29 cellular contexts compared by ENCODE assay signal in genomic region chr4:56791316-56791715, GRCh38. TPM values are rescaled to one million over a fixed set of nuclear protein-coding genes. Genes with fewer than 3 reads are reported as not detected.
A peak's percentile ranks its signal among the peaks of the same experiment; 100 is the strongest.
DNase-seq lines count a peak whose midpoint lies in the region; ATAC-seq and TF ChIP-seq lines count a peak whose summit lies in the region.
"Had no signal": no experiment of that assay in that cellular context is flagged by ENCODE, and none has a peak within 500 bp of the region (broad histone marks: within the 10 kb centered on the region; RNA-seq: fewer than 3 reads in every experiment).

No MANE protein-coding gene starts in this region.

- H3K9me3 ChIP-seq in thyroid gland (no peaks in the 10 kb centered on the region), uterus (no peaks in the 10 kb centered on the region)
- H3K9me3 ChIP-seq: left lung, SK-N-SH, thoracic aorta had no signal

- no peaks in the 10 kb centered on the region for H3K36me3 ChIP-seq in thyroid gland
- no peaks in the 10 kb centered on the region for H3K36me3 ChIP-seq in uterus
- H3K36me3 ChIP-seq: BLaER1 treated with 17β-estradiol and CSF1 and Interleukin-3, amounts not matched to agents 10 nM and 100 nM; heart left ventricle; left lung; thoracic aorta had no signal

- H3K4me3 ChIP-seq in thyroid gland (replicated peaks in 1 of 3) = no peak overlapping the region
- H3K4me3 ChIP-seq in lower leg skin (ENCODE audit: low read depth, poor library complexity, severe bottlenecking) = no peak overlapping the region
- H3K4me3 ChIP-seq in uterus = no peak overlapping the region
- H3K4me3 ChIP-seq: BLaER1 treated with 17β-estradiol and CSF1 and Interleukin-3, amounts not matched to agents 10 nM and 100 nM; heart left ventricle; left lung; thoracic aorta had no signal

- intact Hi-C loops in thyroid gland (cut with DNase I) = no loop called here
- intact Hi-C loops in lower leg skin (cut with DNase I; ENCODE audit: low total_unique reads) = no loop called here
- intact Hi-C loops in uterus (cut with DNase I; ENCODE audit: low total_unique reads) = no loop called here

- H3K27ac ChIP-seq in thyroid gland (no peak overlapping the region), uterus (no peak overlapping the region)
- H3K27ac ChIP-seq: BLaER1 treated with 17β-estradiol and CSF1 and Interleukin-3, amounts not matched to agents 10 nM and 100 nM; heart left ventricle; left lung; thoracic aorta had no signal

- 93 to 97% methylated on average over 4 of the region's 4 CpGs for WGBS in thyroid gland, 2 donors
- WGBS in lower leg skin, 2 donors = 82 to 91% methylated on average over 4 of the region's 4 CpGs

- H3K4me1 ChIP-seq in thyroid gland = no peaks in the 10 kb centered on the region
- H3K4me1 ChIP-seq in uterus = no peaks in the 10 kb centered on the region
- H3K4me1 ChIP-seq: left lung had no signal

- H3K27me3 ChIP-seq in thyroid gland (no peaks in the 10 kb centered on the region), uterus (no peaks in the 10 kb centered on the region)
- H3K27me3 ChIP-seq: BLaER1 treated with 17β-estradiol and CSF1 and Interleukin-3, amounts not matched to agents 10 nM and 100 nM; heart left ventricle; left lung had no signal

- DNase-seq in NCI-H1436 treated with DMSO at 0.1 percent for 48 hours (lab: John Stamatoyannopoulos, UW) (no peak), thyroid gland (no peak), lower leg skin (ENCODE audit: low spot score in 2 of 2) (no peak), uterus (no peak)
- DNase-seq: activated CD8-positive, alpha-beta T cell treated with anti-CD3 and anti-CD28 coated beads, Interleukin-2, amount 10 ng/mL, durations not matched to agents 7 days and 5 days; activated naive CD4-positive, alpha-beta T cell treated with anti-CD3 and anti-CD28 coated beads, Interleukin-2, amount 50 U/mL, for 16 hours; activated T-cell treated with anti-CD3 and anti-CD28 coated beads, Interleukin-2, amount 50 U/mL, for 48 hours; aorta; central memory CD4-positive, alpha-beta T cell; heart left ventricle; immature natural killer cell; left lung; midbrain; NCI-H1417 treated with DMSO at 0.1 percent for 48 hours; NCI-H2171; NCI-H524 treated with DMSO at 0.1 percent for 48 hours; RPMI8226; SK-N-SH had no signal

- no peak for TF ChIP-seq CTCF in thyroid gland (IDR thresholded peaks at IDR 0.05)
- no peak for TF ChIP-seq CTCF in lower leg skin (IDR thresholded peaks at IDR 0.05)
- TF ChIP-seq CTCF in uterus (IDR thresholded peaks at IDR 0.05) = no peak

- ATAC-seq in GM18499 (IDR thresholded peaks at IDR 0.05; ENCODE audit: insufficient read depth, unreplicated experiment) (peak; percentile 88), GM19351 (IDR thresholded peaks at IDR 0.05; ENCODE audit: unreplicated experiment) (peak; percentile 81), HG02852 (IDR thresholded peaks at IDR 0.05; ENCODE audit: unreplicated experiment) (peak; percentile 73), HG03521 (IDR thresholded peaks at IDR 0.05; ENCODE audit: unreplicated experiment) (peak; percentile 65)
- ATAC-seq: activated CD8-positive, alpha-beta T cell treated with anti-CD3 and anti-CD28 coated beads, Interleukin-2, amount 10 ng/mL, durations not matched to agents 7 days and 5 days; heart left ventricle; HepG2; left lung; natural killer cell treated with Interleukin-12 subunit alpha and Interleukin-12 subunit beta and Interleukin-15 and Interleukin-18, amount 100 ng/mL, for 72 hours had no signal

- no peak for TF ChIP-seq POLR2A in thyroid gland (IDR thresholded peaks at IDR 0.05)
- no peak for TF ChIP-seq POLR2A in lower leg skin (IDR thresholded peaks at IDR 0.05)
- TF ChIP-seq POLR2A in uterus (IDR thresholded peaks at IDR 0.05) = no peak

RNA-seq across cellular contexts. Expression of gene SPINK2, which starts 30.2 kb away (rescaled TPM):
- 1 to 10 TPM in 1 of 4 donors, not detected in 3; 2.1 TPM for total RNA-seq in thyroid gland
- not detected for total RNA-seq in lower leg skin
- not detected for total RNA-seq in uterus
- total RNA-seq: A673; aorta; dermis microvascular lymphatic vessel endothelial cell; heart left ventricle; HepG2; MCF 10A; natural killer cell treated with Interleukin-12 subunit alpha and Interleukin-12 subunit beta and Interleukin-15 and Interleukin-18, amount 100 ng/mL, for 72 hours; thoracic aorta had no signal
